ENCODE assay signal across 1 cellular context in the genomic region with DNA sequence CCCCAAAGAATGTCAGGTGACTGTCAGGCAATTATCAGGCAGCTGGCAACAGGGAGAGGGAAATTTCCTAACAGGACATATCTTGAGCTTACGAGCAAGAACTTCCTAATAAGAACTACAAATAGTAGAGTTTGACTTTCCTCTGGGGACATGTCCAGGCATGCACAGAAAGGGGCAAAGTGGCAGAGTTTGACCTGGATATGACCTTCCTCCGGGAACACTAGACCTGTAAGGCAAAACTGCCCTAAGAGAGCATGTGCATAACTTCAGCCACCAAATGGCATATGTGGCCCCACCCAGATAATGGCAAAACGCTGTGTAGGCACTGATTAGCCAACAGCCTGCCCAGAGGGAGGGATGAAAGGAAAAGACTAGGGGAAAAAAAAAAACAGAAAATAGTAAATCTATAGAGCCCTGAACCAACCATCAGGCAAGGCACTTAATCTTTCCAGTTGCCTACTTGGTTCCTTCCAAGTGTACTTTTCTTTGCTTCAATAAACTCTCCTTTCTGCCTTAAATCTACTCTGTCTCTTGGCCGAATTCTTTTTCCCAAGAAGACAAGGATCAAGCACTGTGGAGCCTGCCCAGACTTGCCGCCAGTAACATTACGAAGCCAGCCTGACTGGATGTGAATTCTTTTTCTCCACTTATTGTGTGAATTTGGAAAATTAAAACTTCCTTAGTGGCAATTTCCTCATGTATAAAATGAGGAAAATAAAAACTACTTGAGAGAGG.
TF ChIP-seq lines count a peak whose summit lies in the region.

No MANE protein-coding gene starts in this region.

TF ChIP-seq in endothelial cell of umbilical vein, 7 proteins besides CTCF, POLR2A, EP300 and RAD21 (continued from another document):
- TF ChIP-seq, protein P1, sequence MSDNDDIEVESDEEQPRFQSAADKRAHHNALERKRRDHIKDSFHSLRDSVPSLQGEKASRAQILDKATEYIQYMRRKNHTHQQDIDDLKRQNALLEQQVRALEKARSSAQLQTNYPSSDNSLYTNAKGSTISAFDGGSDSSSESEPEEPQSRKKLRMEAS (IDR thresholded peaks at IDR 0.05; ENCODE audit: insufficient read depth, insufficient read length): no peak
- TF ChIP-seq JUN (IDR thresholded peaks at IDR 0.05; ENCODE audit: borderline replicate concordance, insufficient read depth, insufficient read length, low read depth) (no peak), GATA2 (IDR thresholded peaks at IDR 0.05; ENCODE audit: insufficient read depth, insufficient read length, low read depth, low read length) (no peak), EZH2 (IDR thresholded peaks at IDR 0.05; ENCODE audit: borderline replicate concordance, low read depth, low read length, severe bottlenecking) (no peak)
